In genomic region chr1:119482517-119483425, GRCh38 we compare ENCODE assay signal across 2 cellular contexts.
TF ChIP-seq lines count a peak whose summit lies in the region.

No MANE protein-coding gene starts in this region.

TF ChIP-seq in GM23338, 12 proteins besides CTCF, POLR2A, EP300 and RAD21 (continued from another document):
- TF ChIP-seq CREB1 (CRISPR knock-in tag; IDR thresholded peaks at IDR 0.05; ENCODE audit: low read depth), result no peak
- no peak for TF ChIP-seq STAT1 (IDR thresholded peaks at IDR 0.05; ENCODE audit: unreplicated experiment)
- TF ChIP-seq ZNF331 (CRISPR knock-in tag; IDR thresholded peaks at IDR 0.05; ENCODE audit: low read depth), result no peak
- TF ChIP-seq ZNF462 (CRISPR knock-in tag; IDR thresholded peaks at IDR 0.05), result no peak
- no peak for TF ChIP-seq EZH2phosphoT487 (IDR thresholded peaks at IDR 0.05; ENCODE audit: unreplicated experiment)
- TF ChIP-seq ZNF114 (CRISPR knock-in tag; IDR thresholded peaks at IDR 0.05), result no peak
TF ChIP-seq in GM23338: peak in this region for 0.

TF ChIP-seq in WTC11, 78 proteins besides CTCF, POLR2A, EP300 and RAD21 (continued from another document):
- TF ChIP-seq ATF2 (CRISPR knock-in tag; IDR thresholded peaks at IDR 0.05; ENCODE audit: borderline replicate concordance, low read depth), result no peak
- no peak for TF ChIP-seq ZNF532 (CRISPR knock-in tag; IDR thresholded peaks at IDR 0.05; ENCODE audit: borderline replicate concordance)
- TF ChIP-seq RORB (CRISPR knock-in tag; IDR thresholded peaks at IDR 0.05), result no peak
- no peak for TF ChIP-seq JUN (CRISPR knock-in tag; IDR thresholded peaks at IDR 0.05)
- TF ChIP-seq GTF2I (CRISPR knock-in tag; conservative IDR thresholded peaks at IDR 0.05), result no peak
